Comparison of ENCODE assay signal across 1 cellular context in the genomic region with DNA sequence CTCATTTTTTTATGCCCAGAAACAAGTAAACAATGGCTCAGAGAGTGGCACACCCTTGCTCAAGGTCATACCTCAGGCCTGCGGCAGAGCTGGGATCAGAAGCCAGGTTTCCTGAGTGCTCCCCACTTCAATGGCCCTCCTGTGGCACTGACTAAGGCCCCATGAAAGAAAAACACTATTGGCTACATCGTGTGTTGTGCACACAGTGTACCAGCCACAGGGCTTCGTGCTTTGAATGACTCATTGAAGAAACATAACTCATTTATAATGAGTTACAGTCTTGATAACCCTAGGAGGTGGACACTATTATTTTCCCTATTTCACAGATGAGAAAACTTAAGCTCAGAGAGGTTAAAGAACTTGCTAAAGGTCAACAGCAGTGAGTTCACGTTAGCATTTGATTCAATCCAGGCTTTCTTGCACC.
TF ChIP-seq lines count a peak whose summit lies in the region.

No MANE protein-coding gene starts in this region.

TF ChIP-seq in HEK293, 187 proteins besides CTCF, POLR2A, EP300 and RAD21 (continued from another document):
- TF ChIP-seq, protein P1, sequence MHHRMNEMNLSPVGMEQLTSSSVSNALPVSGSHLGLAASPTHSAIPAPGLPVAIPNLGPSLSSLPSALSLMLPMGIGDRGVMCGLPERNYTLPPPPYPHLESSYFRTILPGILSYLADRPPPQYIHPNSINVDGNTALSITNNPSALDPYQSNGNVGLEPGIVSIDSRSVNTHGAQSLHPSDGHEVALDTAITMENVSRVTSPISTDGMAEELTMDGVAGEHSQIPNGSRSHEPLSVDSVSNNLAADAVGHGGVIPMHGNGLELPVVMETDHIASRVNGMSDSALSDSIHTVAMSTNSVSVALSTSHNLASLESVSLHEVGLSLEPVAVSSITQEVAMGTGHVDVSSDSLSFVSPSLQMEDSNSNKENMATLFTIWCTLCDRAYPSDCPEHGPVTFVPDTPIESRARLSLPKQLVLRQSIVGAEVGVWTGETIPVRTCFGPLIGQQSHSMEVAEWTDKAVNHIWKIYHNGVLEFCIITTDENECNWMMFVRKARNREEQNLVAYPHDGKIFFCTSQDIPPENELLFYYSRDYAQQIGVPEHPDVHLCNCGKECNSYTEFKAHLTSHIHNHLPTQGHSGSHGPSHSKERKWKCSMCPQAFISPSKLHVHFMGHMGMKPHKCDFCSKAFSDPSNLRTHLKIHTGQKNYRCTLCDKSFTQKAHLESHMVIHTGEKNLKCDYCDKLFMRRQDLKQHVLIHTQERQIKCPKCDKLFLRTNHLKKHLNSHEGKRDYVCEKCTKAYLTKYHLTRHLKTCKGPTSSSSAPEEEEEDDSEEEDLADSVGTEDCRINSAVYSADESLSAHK (tag by site-specific recombination; IDR thresholded peaks at IDR 0.05): no peak
- no peak for TF ChIP-seq GFI1B (tag by site-specific recombination; IDR thresholded peaks at IDR 0.05)
- TF ChIP-seq ZNF292 (tag by site-specific recombination; IDR thresholded peaks at IDR 0.05; ENCODE audit: borderline replicate concordance, low read depth): no peak
- TF ChIP-seq ZNF473 (tag by site-specific recombination; IDR thresholded peaks at IDR 0.05): no peak
- peak; percentile 61; the same call in 1 of the 2 replicates for TF ChIP-seq ZNF184 (tag by site-specific recombination; IDR thresholded peaks at IDR 0.05)
- TF ChIP-seq ZNF48 (tag by site-specific recombination; IDR thresholded peaks at IDR 0.05): no peak
- TF ChIP-seq ZIC2 (tag by site-specific recombination; IDR thresholded peaks at IDR 0.05): peak; percentile 35; the same call in 1 of the 2 replicates
- TF ChIP-seq HOXD13 (CRISPR knock-in tag; IDR thresholded peaks at IDR 0.05; ENCODE audit: borderline replicate concordance): no peak
- TF ChIP-seq ZNF654 (tag by site-specific recombination; IDR thresholded peaks at IDR 0.05; ENCODE audit: low read depth): no peak
- TF ChIP-seq ZNF549 (tag by site-specific recombination; IDR thresholded peaks at IDR 0.05): no peak
- TF ChIP-seq ZNF660 (tag by site-specific recombination; IDR thresholded peaks at IDR 0.05): 0 out of 2 replicates have a peak, but pooled peaks have one; percentile 50
- peak; percentile 46; the same call in 1 of the 2 replicates for TF ChIP-seq ZNF629 (tag by site-specific recombination; IDR thresholded peaks at IDR 0.05)
- no peak for TF ChIP-seq ZEB2 (tag by site-specific recombination; IDR thresholded peaks at IDR 0.05)
- TF ChIP-seq, protein P2, sequence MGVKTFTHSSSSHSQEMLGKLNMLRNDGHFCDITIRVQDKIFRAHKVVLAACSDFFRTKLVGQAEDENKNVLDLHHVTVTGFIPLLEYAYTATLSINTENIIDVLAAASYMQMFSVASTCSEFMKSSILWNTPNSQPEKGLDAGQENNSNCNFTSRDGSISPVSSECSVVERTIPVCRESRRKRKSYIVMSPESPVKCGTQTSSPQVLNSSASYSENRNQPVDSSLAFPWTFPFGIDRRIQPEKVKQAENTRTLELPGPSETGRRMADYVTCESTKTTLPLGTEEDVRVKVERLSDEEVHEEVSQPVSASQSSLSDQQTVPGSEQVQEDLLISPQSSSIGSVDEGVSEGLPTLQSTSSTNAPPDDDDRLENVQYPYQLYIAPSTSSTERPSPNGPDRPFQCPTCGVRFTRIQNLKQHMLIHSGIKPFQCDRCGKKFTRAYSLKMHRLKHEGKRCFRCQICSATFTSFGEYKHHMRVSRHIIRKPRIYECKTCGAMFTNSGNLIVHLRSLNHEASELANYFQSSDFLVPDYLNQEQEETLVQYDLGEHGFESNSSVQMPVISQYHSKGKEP (tag by site-specific recombination; IDR thresholded peaks at IDR 0.05): no peak
- TF ChIP-seq, protein P3, sequence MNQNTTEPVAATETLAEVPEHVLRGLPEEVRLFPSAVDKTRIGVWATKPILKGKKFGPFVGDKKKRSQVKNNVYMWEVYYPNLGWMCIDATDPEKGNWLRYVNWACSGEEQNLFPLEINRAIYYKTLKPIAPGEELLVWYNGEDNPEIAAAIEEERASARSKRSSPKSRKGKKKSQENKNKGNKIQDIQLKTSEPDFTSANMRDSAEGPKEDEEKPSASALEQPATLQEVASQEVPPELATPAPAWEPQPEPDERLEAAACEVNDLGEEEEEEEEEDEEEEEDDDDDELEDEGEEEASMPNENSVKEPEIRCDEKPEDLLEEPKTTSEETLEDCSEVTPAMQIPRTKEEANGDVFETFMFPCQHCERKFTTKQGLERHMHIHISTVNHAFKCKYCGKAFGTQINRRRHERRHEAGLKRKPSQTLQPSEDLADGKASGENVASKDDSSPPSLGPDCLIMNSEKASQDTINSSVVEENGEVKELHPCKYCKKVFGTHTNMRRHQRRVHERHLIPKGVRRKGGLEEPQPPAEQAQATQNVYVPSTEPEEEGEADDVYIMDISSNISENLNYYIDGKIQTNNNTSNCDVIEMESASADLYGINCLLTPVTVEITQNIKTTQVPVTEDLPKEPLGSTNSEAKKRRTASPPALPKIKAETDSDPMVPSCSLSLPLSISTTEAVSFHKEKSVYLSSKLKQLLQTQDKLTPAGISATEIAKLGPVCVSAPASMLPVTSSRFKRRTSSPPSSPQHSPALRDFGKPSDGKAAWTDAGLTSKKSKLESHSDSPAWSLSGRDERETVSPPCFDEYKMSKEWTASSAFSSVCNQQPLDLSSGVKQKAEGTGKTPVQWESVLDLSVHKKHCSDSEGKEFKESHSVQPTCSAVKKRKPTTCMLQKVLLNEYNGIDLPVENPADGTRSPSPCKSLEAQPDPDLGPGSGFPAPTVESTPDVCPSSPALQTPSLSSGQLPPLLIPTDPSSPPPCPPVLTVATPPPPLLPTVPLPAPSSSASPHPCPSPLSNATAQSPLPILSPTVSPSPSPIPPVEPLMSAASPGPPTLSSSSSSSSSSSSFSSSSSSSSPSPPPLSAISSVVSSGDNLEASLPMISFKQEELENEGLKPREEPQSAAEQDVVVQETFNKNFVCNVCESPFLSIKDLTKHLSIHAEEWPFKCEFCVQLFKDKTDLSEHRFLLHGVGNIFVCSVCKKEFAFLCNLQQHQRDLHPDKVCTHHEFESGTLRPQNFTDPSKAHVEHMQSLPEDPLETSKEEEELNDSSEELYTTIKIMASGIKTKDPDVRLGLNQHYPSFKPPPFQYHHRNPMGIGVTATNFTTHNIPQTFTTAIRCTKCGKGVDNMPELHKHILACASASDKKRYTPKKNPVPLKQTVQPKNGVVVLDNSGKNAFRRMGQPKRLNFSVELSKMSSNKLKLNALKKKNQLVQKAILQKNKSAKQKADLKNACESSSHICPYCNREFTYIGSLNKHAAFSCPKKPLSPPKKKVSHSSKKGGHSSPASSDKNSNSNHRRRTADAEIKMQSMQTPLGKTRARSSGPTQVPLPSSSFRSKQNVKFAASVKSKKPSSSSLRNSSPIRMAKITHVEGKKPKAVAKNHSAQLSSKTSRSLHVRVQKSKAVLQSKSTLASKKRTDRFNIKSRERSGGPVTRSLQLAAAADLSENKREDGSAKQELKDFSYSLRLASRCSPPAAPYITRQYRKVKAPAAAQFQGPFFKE (tag by site-specific recombination; IDR thresholded peaks at IDR 0.05; ENCODE audit: borderline replicate concordance): no peak
- TF ChIP-seq, protein P4, sequence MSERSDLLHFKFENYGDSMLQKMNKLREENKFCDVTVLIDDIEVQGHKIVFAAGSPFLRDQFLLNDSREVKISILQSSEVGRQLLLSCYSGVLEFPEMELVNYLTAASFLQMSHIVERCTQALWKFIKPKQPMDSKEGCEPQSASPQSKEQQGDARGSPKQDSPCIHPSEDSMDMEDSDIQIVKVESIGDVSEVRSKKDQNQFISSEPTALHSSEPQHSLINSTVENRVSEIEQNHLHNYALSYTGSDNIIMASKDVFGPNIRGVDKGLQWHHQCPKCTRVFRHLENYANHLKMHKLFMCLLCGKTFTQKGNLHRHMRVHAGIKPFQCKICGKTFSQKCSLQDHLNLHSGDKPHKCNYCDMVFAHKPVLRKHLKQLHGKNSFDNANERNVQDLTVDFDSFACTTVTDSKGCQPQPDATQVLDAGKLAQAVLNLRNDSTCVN (tag by site-specific recombination; optimal IDR thresholded peaks at IDR 0.05): no peak
- no peak for TF ChIP-seq ZNF677 (tag by site-specific recombination; IDR thresholded peaks at IDR 0.05)
- TF ChIP-seq ZNF768 (tag by site-specific recombination; IDR thresholded peaks at IDR 0.05): peak; percentile 58; the same call in 1 of the 2 replicates
- 0 out of 2 replicates have a peak, but pooled peaks have one; percentile 34 for TF ChIP-seq BCL11A (tag by site-specific recombination; IDR thresholded peaks at IDR 0.05; ENCODE audit: low read depth)
- TF ChIP-seq ZNF302 (tag by site-specific recombination; IDR thresholded peaks at IDR 0.05; ENCODE audit: low read depth): no peak
- no peak for TF ChIP-seq KLF7 (tag by site-specific recombination; IDR thresholded peaks at IDR 0.05; ENCODE audit: borderline replicate concordance)
- TF ChIP-seq ZNF214 (tag by site-specific recombination; IDR thresholded peaks at IDR 0.05; ENCODE audit: borderline replicate concordance): no peak
- TF ChIP-seq OSR2 (tag by site-specific recombination; IDR thresholded peaks at IDR 0.05): no peak
